In the genomic region with DNA sequence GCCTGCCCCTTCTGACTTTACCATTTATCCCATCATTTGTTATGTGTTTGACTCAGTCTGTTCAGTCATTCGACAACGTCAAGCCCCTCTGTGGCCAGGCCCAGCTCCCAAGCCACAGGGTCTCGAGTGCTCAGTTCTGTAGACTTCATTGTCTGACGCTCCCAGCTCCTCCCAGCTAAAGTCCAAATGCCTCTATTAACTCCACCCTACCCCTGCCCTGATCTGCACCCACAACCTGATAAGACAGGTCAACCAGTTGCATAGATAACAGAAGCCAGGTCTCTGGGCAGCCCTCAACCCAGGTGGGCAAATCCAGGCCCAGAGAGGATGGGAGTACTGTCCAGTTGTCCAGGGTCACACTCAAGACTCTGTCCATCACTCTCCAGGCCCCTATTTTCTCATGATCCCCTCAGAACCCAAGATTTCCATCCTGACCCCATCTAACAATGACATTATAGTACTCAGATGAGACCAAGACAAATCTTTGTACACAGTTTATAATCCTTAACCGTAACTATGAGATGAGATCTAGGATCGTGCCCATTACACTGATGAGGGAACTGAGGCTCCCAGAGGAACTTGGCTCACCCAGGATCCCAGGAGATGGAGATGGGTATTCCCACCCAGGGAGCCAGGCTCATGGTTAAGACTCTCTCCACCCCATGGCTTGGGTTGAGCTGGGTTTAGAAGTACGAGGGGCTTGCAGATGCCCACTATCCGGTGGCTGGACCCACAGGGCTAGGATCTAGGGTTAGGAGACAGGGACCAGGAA, we compare ENCODE assay signal across 17 cellular contexts. TPM values are rescaled to one million over a fixed set of nuclear protein-coding genes. Genes with fewer than 3 reads are reported as not detected.
DNase-seq lines count a peak whose midpoint lies in the region; ATAC-seq and TF ChIP-seq lines count a peak whose summit lies in the region.
"Had no signal": no experiment of that assay in that cellular context is flagged by ENCODE, and none has a peak within 500 bp of the region (broad histone marks: within the 10 kb centered on the region; RNA-seq: fewer than 3 reads in every experiment).

No MANE protein-coding gene starts in this region.

- H4K91ac ChIP-seq in IMR-90 (ENCODE audit: insufficient read depth, low read depth, low read length), result peak overlapping the region; percentile 46; the same call in 1 of the 2 replicates

- H2AFZ ChIP-seq in IMR-90 (replicated peaks; ENCODE audit: low read length, poor library complexity), result peak overlapping the region; percentile 92

- H3K9me1 ChIP-seq in IMR-90 (ENCODE audit: insufficient read depth, low read length), result peaks cover 4% of the 10 kb centered on the region; the same call in 1 of the 2 replicates

- H4K8ac ChIP-seq in IMR-90 (ENCODE audit: low read depth in 2 of 2, low read length in 2 of 2), result peak overlapping the region; percentile 88; a peak in 3 of 4 replicates

- H3K79me1 ChIP-seq in IMR-90 (ENCODE audit: low read depth in 1 of 2, low read length in 2 of 2), result 0 out of 4 replicates have a peak, but pooled peaks cover 0 to 6% of the 10 kb centered on the region in 2 experiments

- H4K5ac ChIP-seq in IMR-90 (ENCODE audit: low read depth, low read length), result peak overlapping the region; percentile 3

- no peak for TF ChIP-seq RAD21 in IMR-90 (IDR thresholded peaks at IDR 0.05; ENCODE audit: low read length)

- no TSS peak for BruUV-seq in IMR-90 (replicated peaks; lab: Mats Ljungman, UMichigan)

- in situ Hi-C loops in IMR-90 (cut with MboI; ENCODE audit: low sequenced_read_pairs), result no loop called here

- H3K4me1 ChIP-seq in BE2C (peaks cover 5% of the 10 kb centered on the region; the same call in 1 of the 2 replicates), IMR-90 (ENCODE audit: control insufficient read depth, insufficient read depth, low read length) (peaks cover 2% of the 10 kb centered on the region; the same call in 1 of the 2 replicates)
- H3K4me1 ChIP-seq: testis had no signal

- peak overlapping the region; percentile 73; the same call in 1 of the 2 replicates for H2AK5ac ChIP-seq in IMR-90 (ENCODE audit: low read depth, low read length)

- TF ChIP-seq POLR2A in IMR-90 (IDR thresholded peaks at IDR 0.05; ENCODE audit: low read depth, low read length), result no peak

- DNase-seq in BE2C (no peak), IMR-90 (no peak), glutamatergic neuron (no peak), nephron progenitor cell (no peak), LoVo (ENCODE audit: low spot score) (no peak), RKO (ENCODE audit: low spot score) (no peak), NCI-H345 (lab: John Stamatoyannopoulos, UW) (no peak)
- DNase-seq: activated CD4-positive, alpha-beta T cell treated with anti-CD3 and anti-CD28 coated beads, Interleukin-2, amount 50 U/mL, for 4 hours; activated naive CD8-positive, alpha-beta T cell treated with anti-CD3 and anti-CD28 coated beads, Interleukin-2, amount 50 U/mL, for 24 hours; activated T-cell treated with anti-CD3 and anti-CD28 coated beads, Interleukin-2, amount 50 U/mL, for 24 hours; kidney; NCI-H1105 treated with DMSO at 0.1 percent for 48 hours; stimulated activated CD4-positive, alpha-beta T cell treated with anti-CD3 and anti-CD28 coated beads, Interleukin-1b, Interleukin-23, amount 100 ng/mL, for 48 hours; testis had no signal

- H3K36me3 ChIP-seq in BE2C, result peaks cover 14% of the 10 kb centered on the region
- peaks cover 14% of the 10 kb centered on the region; the same call in 1 of the 2 replicates for H3K36me3 ChIP-seq in IMR-90 (ENCODE audit: control insufficient read depth, insufficient read depth, low read length)

- CTCF ChIA-PET in IMR-90 (lab: Yijun Ruan, JAX), result no interaction called here

- no peak overlapping the region for H2BK5ac ChIP-seq in IMR-90 (ENCODE audit: low read depth, low read length, poor library complexity, severe bottlenecking)

- H3K9me3 ChIP-seq in BE2C, result no peaks in the 10 kb centered on the region; the same call in 1 of the 2 replicates
- no peaks in the 10 kb centered on the region for H3K9me3 ChIP-seq in IMR-90 (ENCODE audit: control insufficient read depth, insufficient read depth, low read length)
- H3K9me3 ChIP-seq: testis had no signal

- H3K27ac ChIP-seq in IMR-90 (ENCODE audit: insufficient read depth, low read length), result no peak overlapping the region
- H3K27ac ChIP-seq: KMS-11, testis had no signal

- H3K4me1 Mint-ChIP-seq in glutamatergic neuron (ENCODE audit: low read depth, unreplicated experiment) (peaks cover 8% of the 10 kb centered on the region), nephron progenitor cell (peaks cover 14% of the 10 kb centered on the region)

- no peaks in the 10 kb centered on the region for H3K27me3 ChIP-seq in BE2C
- no peaks in the 10 kb centered on the region; the same call in 1 of the 2 replicates for H3K27me3 ChIP-seq in IMR-90 (ENCODE audit: control insufficient read depth, insufficient read depth, low read length)
- H3K27me3 ChIP-seq: testis had no signal

- H3K4me2 ChIP-seq in IMR-90 (ENCODE audit: low read depth, low read length), result peak overlapping the region; percentile 13
- H3K4me2 ChIP-seq: KMS-11 had no signal

- no peak overlapping the region for H2AK9ac ChIP-seq in IMR-90 (replicated peaks; ENCODE audit: low read depth, low read length, poor library complexity)

- intact Hi-C loops in IMR-90 (cut with micrococcal nuclease), result no loop called here

- peaks cover 13% of the 10 kb centered on the region for H3K9me3 Mint-ChIP-seq in glutamatergic neuron (ENCODE audit: unreplicated experiment)
- no peaks in the 10 kb centered on the region for H3K9me3 Mint-ChIP-seq in nephron progenitor cell
- H3K9me3 Mint-ChIP-seq: activated naive CD8-positive, alpha-beta T cell treated with anti-CD3 and anti-CD28 coated beads, Interleukin-2, amount 50 U/mL, for 24 hours; activated T-cell treated with anti-CD3 and anti-CD28 coated beads, Interleukin-2, amount 50 U/mL, for 24 hours; central memory CD8-positive, alpha-beta T cell had no signal

- peak overlapping the region; percentile 38; the same call in 1 of the 2 replicates for H3K9ac ChIP-seq in IMR-90 (ENCODE audit: low read depth, low read length)
- H3K9ac ChIP-seq: KMS-11 had no signal

- H3K27me3 Mint-ChIP-seq in glutamatergic neuron (ENCODE audit: unreplicated experiment), result peaks cover 24% of the 10 kb centered on the region
- H3K27me3 Mint-ChIP-seq in nephron progenitor cell (ENCODE audit: low read depth, poor library complexity), result peaks cover 4% of the 10 kb centered on the region

- no peak overlapping the region; the same call in 2 of the 3 replicates for H2BK15ac ChIP-seq in IMR-90 (ENCODE audit: low read depth, low read length)

- POLR2A ChIA-PET in IMR-90 (lab: Charles Lee; ENCODE audit: unreplicated experiment), result no interaction called here

- ATAC-seq in IMR-90 (ENCODE audit: low read depth) (no peak), HG03025 (IDR thresholded peaks at IDR 0.05; ENCODE audit: low FRiP score, unreplicated experiment) (no peak)
- ATAC-seq: activated naive CD8-positive, alpha-beta T cell treated with anti-CD3 and anti-CD28 coated beads, Interleukin-2, amount 50 U/mL, for 24 hours had no signal

- H3K4me3 Mint-ChIP-seq in glutamatergic neuron (ENCODE audit: unreplicated experiment) (peak overlapping the region; percentile 82), nephron progenitor cell (peak overlapping the region; percentile 85)
- H3K4me3 Mint-ChIP-seq: activated naive CD8-positive, alpha-beta T cell treated with anti-CD3 and anti-CD28 coated beads, Interleukin-2, amount 50 U/mL, for 24 hours; activated T-cell treated with anti-CD3 and anti-CD28 coated beads, Interleukin-2, amount 50 U/mL, for 24 hours; central memory CD8-positive, alpha-beta T cell had no signal

- no peak for TF ChIP-seq CTCF in BE2C (IDR thresholded peaks at IDR 0.05; ENCODE audit: low read depth, low read length)
- no peak for TF ChIP-seq CTCF in IMR-90 (conservative IDR thresholded peaks at IDR 0.05; ENCODE audit: low read depth, low read length)
- TF ChIP-seq CTCF in glutamatergic neuron (IDR thresholded peaks at IDR 0.05; ENCODE audit: partially characterized antibody, unreplicated experiment), result no peak
- no peak for TF ChIP-seq CTCF in nephron progenitor cell (IDR thresholded peaks at IDR 0.05)

- dilution Hi-C loops in IMR-90 (cut with HindIII; ENCODE audit: low sequenced_read_pairs, unreplicated experiment), result no loop called here

- 89% methylated on average over 2 of the region's 8 CpGs; no CpG with 5 or more reads in 1 of the 2 experiments for WGBS in IMR-90 (ENCODE audit: extremely low coverage in 2 of 2, insufficient read length in 1 of 2), 2 experiments

- no peak overlapping the region for H3K18ac ChIP-seq in IMR-90 (ENCODE audit: low read depth, low read length)

- H3K4ac ChIP-seq in IMR-90 (ENCODE audit: low read depth, low read length), result peak overlapping the region; percentile 77; the same call in 1 of the 2 replicates

- H3K27ac Mint-ChIP-seq in glutamatergic neuron (ENCODE audit: unreplicated experiment) (peak overlapping the region; percentile 2), nephron progenitor cell (no peak overlapping the region)
- H3K27ac Mint-ChIP-seq: activated naive CD8-positive, alpha-beta T cell treated with anti-CD3 and anti-CD28 coated beads, Interleukin-2, amount 50 U/mL, for 24 hours; activated T-cell treated with anti-CD3 and anti-CD28 coated beads, Interleukin-2, amount 50 U/mL, for 24 hours had no signal

- H2BK120ac ChIP-seq in IMR-90 (ENCODE audit: low read depth, low read length), result no peak overlapping the region; the same call in 1 of the 2 replicates

- H3K56ac ChIP-seq in IMR-90 (ENCODE audit: extremely low read depth, insufficient read depth, low read length), result no peak overlapping the region

- H4K20me1 ChIP-seq in IMR-90 (ENCODE audit: insufficient read depth, low read length), result no peaks in the 10 kb centered on the region; the same call in 1 of the 2 replicates

- 0 out of 2 replicates have a peak overlapping the region, but pooled peaks have one; percentile 45 for H2BK20ac ChIP-seq in IMR-90 (ENCODE audit: low read depth, low read length)

- H3K4me3 ChIP-seq in BE2C (ENCODE audit: low read depth, low read length) (peak overlapping the region; percentile 53; the same call in 1 of the 2 replicates), IMR-90 (ENCODE audit: insufficient read depth, low read depth, low read length) (no peak overlapping the region)

- H3K36me3 Mint-ChIP-seq in glutamatergic neuron (ENCODE audit: unreplicated experiment), result no peaks in the 10 kb centered on the region
- H3K36me3 Mint-ChIP-seq in nephron progenitor cell (ENCODE audit: low read depth), result peaks cover 5% of the 10 kb centered on the region

- H3K14ac ChIP-seq in IMR-90 (replicated peaks; ENCODE audit: low read depth, low read length), result peak overlapping the region; percentile 76

- peak overlapping the region; percentile 51; the same call in 1 of the 2 replicates for H3K23ac ChIP-seq in IMR-90 (ENCODE audit: low read depth, low read length)

RNA-seq across cellular contexts. Expression of a gene that starts 1.1 kb away (rescaled TPM):
- 1.9 TPM for polyA plus RNA-seq in BE2C (2012; ENCODE audit: insufficient read depth, insufficient read length, low read depth)
- total RNA-seq in IMR-90 (2012; rRNA removed) (under 0.01 and 0.18 TPM in 2 replicates), glutamatergic neuron (ENCODE audit: unreplicated experiment) (7.2 TPM)
- 0.97 and 1.1 TPM in 2 replicates for polyA plus RNA-seq in IMR-90 (2012; rRNA removed)
- polyA plus RNA-seq in IMR-90 (2012; cell fraction: cytosol; rRNA removed), result 0.22 and 1.6 TPM in 2 replicates
- polyA plus RNA-seq in IMR-90 (2012; cell fraction: nucleus; rRNA removed; ENCODE audit: low replicate concordance), result 3.5 and 7.2 TPM in 2 replicates

RNA-seq across cellular contexts. Expression of a gene that starts 48.3 kb away (rescaled TPM):
- 91.6 TPM for polyA plus RNA-seq in BE2C (2012; ENCODE audit: insufficient read depth, insufficient read length, low read depth)
- total RNA-seq in IMR-90 (2012; rRNA removed) (35.8 and 38.3 TPM in 2 replicates), glutamatergic neuron (ENCODE audit: unreplicated experiment) (134 TPM)
- 33.2 and 38.6 TPM in 2 replicates for polyA plus RNA-seq in IMR-90 (2012; rRNA removed)
- 38.4 and 43.2 TPM in 2 replicates for polyA plus RNA-seq in IMR-90 (2012; cell fraction: cytosol; rRNA removed)
- polyA plus RNA-seq in IMR-90 (2012; cell fraction: nucleus; rRNA removed; ENCODE audit: low replicate concordance), result 120 and 147 TPM in 2 replicates

RNA-seq across cellular contexts. Expression of a gene that starts 48.6 kb away (rescaled TPM):
- polyA plus RNA-seq in BE2C (2012; ENCODE audit: insufficient read depth, insufficient read length, low read depth), result 97.4 TPM
- total RNA-seq in IMR-90 (2012; rRNA removed) (21.7 and 24.6 TPM in 2 replicates), glutamatergic neuron (ENCODE audit: unreplicated experiment) (107 TPM)
- 31.1 and 35.5 TPM in 2 replicates for polyA plus RNA-seq in IMR-90 (2012; rRNA removed)
- polyA plus RNA-seq in IMR-90 (2012; cell fraction: cytosol; rRNA removed), result 16.9 and 22.3 TPM in 2 replicates
- 69.1 and 140 TPM in 2 replicates for polyA plus RNA-seq in IMR-90 (2012; cell fraction: nucleus; rRNA removed; ENCODE audit: low replicate concordance)
